Comparison of ENCODE assay signal across 1 cellular context in genomic region chr16:31439023-31439422, GRCh38.
TF ChIP-seq lines count a peak whose summit lies in the region.

No MANE protein-coding gene starts in this region.

TF ChIP-seq in GM12878, 131 proteins besides CTCF, POLR2A, EP300 and RAD21:
- TF ChIP-seq POU2F2 (IDR thresholded peaks at IDR 0.05; ENCODE audit: borderline replicate concordance, low read depth, low read length) (peak; percentile 81; the same call in 2 of the 3 replicates), NR2F1 (conservative IDR thresholded peaks at IDR 0.05) (peak; percentile 43; the same call in 1 of the 2 replicates), RUNX3 (IDR thresholded peaks at IDR 0.05; ENCODE audit: low read length) (peak; percentile 72), BHLHE40 (IDR thresholded peaks at IDR 0.05; ENCODE audit: borderline replicate concordance in 1 of 2, low read depth in 2 of 2, low read length in 1 of 2) (peak; percentile 54 to 68; a peak in 3 of 4 replicates), IKZF2 (IDR thresholded peaks at IDR 0.05) (0 out of 4 replicates have a peak, but pooled peaks of 1 of the 2 experiments have one; percentile 15)
